ENCODE assay signal across 8 cellular contexts in the genomic region with DNA sequence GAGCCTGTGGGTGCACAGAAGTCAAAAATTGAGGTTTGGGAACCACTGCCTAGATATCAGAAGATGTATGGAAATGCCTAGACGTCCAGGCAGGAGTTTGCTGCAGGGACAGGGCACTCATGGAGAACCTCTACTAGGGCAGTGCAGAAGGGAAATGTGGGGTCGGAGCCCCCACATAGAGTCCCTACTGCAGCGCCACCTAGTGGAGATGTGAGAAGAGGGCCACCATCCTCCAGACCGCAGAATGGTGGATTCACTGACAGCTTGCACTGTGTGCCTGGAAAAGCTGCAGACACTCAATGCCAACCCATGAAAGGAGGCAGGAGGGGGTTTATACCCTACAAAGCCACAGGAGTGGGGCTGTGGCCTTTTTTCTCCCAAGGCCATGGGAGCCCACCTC.
DNase-seq lines count a peak whose midpoint lies in the region; ATAC-seq and TF ChIP-seq lines count a peak whose summit lies in the region.
"Not testable (repeated sequence)": the region's sequence is repeated elsewhere in the genome, so short reads cannot be mapped to it uniquely, and the experiment has no call there.

No MANE protein-coding gene starts in this region.

- not testable (repeated sequence) for H3K36me3 ChIP-seq in DOHH2 (ENCODE audit: control insufficient read depth, low read length); PC-9 (ENCODE audit: low read depth)

- not testable (repeated sequence) for H3K9me2 ChIP-seq in DOHH2 (replicated peaks; ENCODE audit: control insufficient read depth, low read length); PC-9 (ENCODE audit: insufficient read depth)

- DNase-seq in HFFc6; PC-9; foreskin keratinocyte; neural crest cell (ENCODE audit: low read depth, low spot score): not testable (repeated sequence)
- DNase-seq in activated T-cell treated with anti-CD3 and anti-CD28 coated beads for 48 hours (ENCODE audit: low read depth): peak; percentile 1
- DNase-seq in stimulated activated CD8-positive, alpha-beta memory T cell treated with anti-CD3 and anti-CD28 coated beads, Interleukin-4, amount 100 ng/mL, for 48 hours: peak; percentile 23

- TF ChIP-seq CTCF in 22Rv1 (IDR thresholded peaks at IDR 0.05) (peak; percentile 17), DOHH2 (IDR thresholded peaks at IDR 0.05; ENCODE audit: low read depth, low read length, poor library complexity, severe bottlenecking) (peak; percentile 23), HFFc6 (IDR thresholded peaks at IDR 0.05) (peak; percentile 50), PC-9 (conservative IDR thresholded peaks at IDR 0.05) (0 out of 2 replicates have a peak, but pooled peaks have one; percentile 25), foreskin keratinocyte (conservative IDR thresholded peaks at IDR 0.05) (peak; percentile 9), neural crest cell (conservative IDR thresholded peaks at IDR 0.05) (peak; percentile 21)

- not testable (repeated sequence) for H3K4me2 ChIP-seq in DOHH2 (ENCODE audit: low read length); PC-9

- CTCF ChIA-PET in PC-9 (lab: Charles Lee): not testable (repeated sequence)

- not testable (repeated sequence) for ATAC-seq in foreskin keratinocyte

- H3F3A ChIP-seq in DOHH2 (ENCODE audit: control insufficient read depth, insufficient read depth); PC-9 (ENCODE audit: insufficient read depth, low read depth): not testable (repeated sequence)

- H3K27me3 ChIP-seq in DOHH2 (ENCODE audit: control insufficient read depth, low read length); PC-9 (ENCODE audit: insufficient read depth, low read depth); foreskin keratinocyte: not testable (repeated sequence)

- not testable (repeated sequence) for H3K9me3 ChIP-seq in DOHH2 (ENCODE audit: control insufficient read depth, insufficient read depth, low read length); PC-9 (ENCODE audit: insufficient read depth, low read depth)

- H3K4me1 Mint-ChIP-seq in HFFc6 (ENCODE audit: low read depth); neural crest cell: not testable (repeated sequence)

- not testable (repeated sequence) for H3K4me3 ChIP-seq in DOHH2 (ENCODE audit: low read length); PC-9

- not testable (repeated sequence) for H3K4me3 Mint-ChIP-seq in HFFc6, neural crest cell

- POLR2A ChIA-PET in PC-9 (lab: Charles Lee; ENCODE audit: unreplicated experiment): not testable (repeated sequence)

- H3K36me3 Mint-ChIP-seq in HFFc6 (ENCODE audit: low read depth): peaks cover 39% of the 10 kb centered on the region
- peaks cover 28% of the 10 kb centered on the region for H3K36me3 Mint-ChIP-seq in neural crest cell (ENCODE audit: low read depth)

- H3K27me3 Mint-ChIP-seq in HFFc6 (ENCODE audit: insufficient read depth); neural crest cell (ENCODE audit: low read depth): not testable (repeated sequence)

- H3K4me1 ChIP-seq in DOHH2 (ENCODE audit: control insufficient read depth, low read length); PC-9 (replicated peaks; ENCODE audit: insufficient read depth); foreskin keratinocyte: not testable (repeated sequence)

- not testable (repeated sequence) for H2AFZ ChIP-seq in PC-9

- not testable (repeated sequence) for H3K27ac Mint-ChIP-seq in HFFc6; neural crest cell (ENCODE audit: unreplicated experiment)

- H3K9me3 Mint-ChIP-seq in HFFc6 (peaks cover 65% of the 10 kb centered on the region), neural crest cell (peaks cover 28% of the 10 kb centered on the region)

- BruUV-seq in PC-9 (replicated peaks; lab: Mats Ljungman, UMichigan): not testable (repeated sequence)

- intact Hi-C loops in PC-9 (cut with micrococcal nuclease; ENCODE audit: unreplicated experiment): not testable (repeated sequence)

- not testable (repeated sequence) for H3K79me2 ChIP-seq in DOHH2 (ENCODE audit: control insufficient read depth, low read length); PC-9 (ENCODE audit: low read depth)

- not testable (repeated sequence) for H4K20me1 ChIP-seq in DOHH2 (ENCODE audit: control insufficient read depth, insufficient read depth, low read depth, low read length); PC-9 (ENCODE audit: insufficient read depth)

- H3K27ac ChIP-seq in 22Rv1; DOHH2 (ENCODE audit: low read depth, low read length); PC-9; foreskin keratinocyte: not testable (repeated sequence)
